Comparison of ENCODE assay signal across 37 cellular contexts in the genomic region with DNA sequence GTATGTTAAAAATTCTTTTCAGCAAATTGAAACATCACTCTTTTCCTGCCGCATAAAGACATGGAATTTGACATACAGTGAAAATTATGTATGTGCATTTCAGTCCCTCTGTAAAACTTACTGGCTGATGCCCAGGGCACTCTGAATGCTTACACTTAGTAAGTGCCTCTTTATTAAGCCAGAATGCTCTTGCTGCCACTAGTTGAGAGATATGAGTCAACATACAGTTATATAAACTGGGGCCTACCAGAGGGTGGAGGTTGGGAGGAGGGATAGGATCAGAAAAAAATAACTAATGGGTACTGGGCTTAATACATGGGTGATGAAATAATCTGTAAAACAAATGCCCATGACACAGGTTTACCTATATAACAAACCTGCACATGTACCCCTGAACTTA. TPM values are rescaled to one million over a fixed set of nuclear protein-coding genes. Genes with fewer than 3 reads are reported as not detected.
"Had no signal": no experiment of that assay in that cellular context is flagged by ENCODE, and none has a peak within 500 bp of the region (broad histone marks: within the 10 kb centered on the region; RNA-seq: fewer than 3 reads in every experiment).

No MANE protein-coding gene starts in this region.

- H3K36me3 Mint-ChIP-seq: activated CD8-positive, alpha-beta memory T cell treated with anti-CD3 and anti-CD28 coated beads, Interleukin-2, amount 10 ng/mL, durations not matched to agents 7 days and 5 days; activated naive CD4-positive, alpha-beta T cell treated with anti-CD3 and anti-CD28 coated beads, Interleukin-2, amount 10 ng/mL, durations not matched to agents 7 days and 5 days; activated naive CD8-positive, alpha-beta T cell; WTC11 had no signal

- DNase-seq: activated CD4-positive, alpha-beta memory T cell treated with anti-CD3 and anti-CD28 coated beads, Interleukin-2, amount 10 ng/mL, durations not matched to agents 7 days and 5 days; activated CD4-positive, alpha-beta T cell treated with anti-CD3 and anti-CD28 coated beads for 4 hours; activated CD4-positive, CD25-positive, alpha-beta regulatory T cell treated with anti-CD3 and anti-CD28 coated beads, Interleukin-2, amount 50 U/mL, for 72 hours; activated CD8-positive, alpha-beta memory T cell treated with anti-CD3 and anti-CD28 coated beads for 24 hours; activated CD8-positive, alpha-beta memory T cell treated with anti-CD3 and anti-CD28 coated beads, Interleukin-2, amount 10 ng/mL, durations not matched to agents 7 days and 5 days; activated CD8-positive, alpha-beta memory T cell treated with anti-CD3 and anti-CD28 coated beads, Interleukin-2, amount 50 U/mL, for 48 hours; activated effector memory CD4-positive, alpha-beta T cell treated with Interleukin-2 at 50 U/mL for 16 hours; activated naive CD4-positive, alpha-beta T cell treated with anti-CD3 and anti-CD28 coated beads, Interleukin-2, amount 10 ng/mL, durations not matched to agents 7 days and 5 days; activated naive CD8-positive, alpha-beta T cell treated with anti-CD3 and anti-CD28 coated beads, Interleukin-2, amount 50 U/mL, for 24 hours; activated T-cell treated with anti-CD3 and anti-CD28 coated beads, Interleukin-2, amount 50 U/mL, for 48 hours; amniotic stem cell; aorta; body of pancreas; cerebellar nuclear complex; Kasumi-1; KG1; NCI-H1105; NCI-H1417 treated with DMSO at 0.1 percent for 48 hours; NCI-H187 treated with DMSO at 0.1 percent for 48 hours; NCI-H2081 treated with DMSO at 0.1 percent for 48 hours; NCI-H2171; NCI-H510A; NCI-H526; NCI-H748 treated with DMSO at 0.1 percent for 48 hours; NK-92 treated with Interleukin-12 subunit alpha and Interleukin-12 subunit beta, amount 100 ng/mL, for 24 hours; PC-3; Peyer's patch; RPMI8226; SHP77 treated with DMSO at 0.1 percent for 48 hours; SK-N-SH had no signal

- H3K4me3 ChIP-seq: body of pancreas, breast epithelium, Peyer's patch, SJSA1 had no signal

- H3K27ac ChIP-seq: body of pancreas, breast epithelium, Peyer's patch, SJSA1 had no signal

- H3K27me3 ChIP-seq: body of pancreas, Peyer's patch, SJSA1 had no signal

- H3K27ac Mint-ChIP-seq: activated CD4-positive, alpha-beta memory T cell treated with anti-CD3 and anti-CD28 coated beads, Interleukin-2, amount 10 ng/mL, durations not matched to agents 7 days and 5 days; activated CD8-positive, alpha-beta memory T cell treated with anti-CD3 and anti-CD28 coated beads, Interleukin-2, amount 10 ng/mL, durations not matched to agents 7 days and 5 days; activated naive CD4-positive, alpha-beta T cell treated with anti-CD3 and anti-CD28 coated beads, Interleukin-2, amount 10 ng/mL, durations not matched to agents 7 days and 5 days; activated naive CD8-positive, alpha-beta T cell; activated naive CD8-positive, alpha-beta T cell treated with anti-CD3 and anti-CD28 coated beads, Interleukin-2, amount 50 U/mL, for 24 hours; T-helper 1 cell treated with Interleukin-12 subunit alpha and Interleukin-12 subunit beta and Interleukin-4 antibody, amounts not matched to agents 30 μg/mL and 1 μg/mL, for 36 hours; T-helper 2 cell treated with Interferon-gamma antibody and Interleukin-4, amounts not matched to agents 5 μg/mL and 100 μg/mL, for 36 hours; WTC11 had no signal

- ATAC-seq: activated CD8-positive, alpha-beta memory T cell treated with anti-CD3 and anti-CD28 coated beads, Interleukin-2, amount 10 ng/mL, durations not matched to agents 7 days and 5 days; activated naive CD8-positive, alpha-beta T cell treated with anti-CD3 and anti-CD28 coated beads, Interleukin-2, amount 50 U/mL, for 24 hours; body of pancreas; PC-3; WTC11 had no signal

- H3K9me3 ChIP-seq: body of pancreas, breast epithelium, Peyer's patch, SJSA1, SK-N-SH had no signal

- H3K4me1 Mint-ChIP-seq: activated CD4-positive, alpha-beta memory T cell treated with anti-CD3 and anti-CD28 coated beads, Interleukin-2, amount 10 ng/mL, durations not matched to agents 7 days and 5 days; activated CD8-positive, alpha-beta memory T cell treated with anti-CD3 and anti-CD28 coated beads, Interleukin-2, amount 10 ng/mL, durations not matched to agents 7 days and 5 days; activated naive CD4-positive, alpha-beta T cell treated with anti-CD3 and anti-CD28 coated beads, Interleukin-2, amount 10 ng/mL, durations not matched to agents 7 days and 5 days; activated naive CD8-positive, alpha-beta T cell treated with anti-CD3 and anti-CD28 coated beads, Interleukin-2, amount 50 U/mL, for 24 hours had no signal

- H3K9me3 Mint-ChIP-seq: activated CD4-positive, alpha-beta memory T cell treated with anti-CD3 and anti-CD28 coated beads, Interleukin-2, amount 10 ng/mL, durations not matched to agents 7 days and 5 days; activated naive CD4-positive, alpha-beta T cell treated with anti-CD3 and anti-CD28 coated beads, Interleukin-2, amount 10 ng/mL, durations not matched to agents 7 days and 5 days; activated naive CD8-positive, alpha-beta T cell treated with anti-CD3 and anti-CD28 coated beads, Interleukin-2, amount 50 U/mL, for 24 hours; T-helper 1 cell treated with Interleukin-12 subunit alpha and Interleukin-12 subunit beta and Interleukin-4 antibody, amounts not matched to agents 30 μg/mL and 1 μg/mL, for 36 hours; T-helper 2 cell treated with Interferon-gamma antibody and Interleukin-4, amounts not matched to agents 5 μg/mL and 100 μg/mL, for 36 hours had no signal

- H3K36me3 ChIP-seq: breast epithelium, Peyer's patch, SJSA1 had no signal

- H3K4me3 Mint-ChIP-seq: activated CD4-positive, alpha-beta memory T cell treated with anti-CD3 and anti-CD28 coated beads, Interleukin-2, amount 10 ng/mL, durations not matched to agents 7 days and 5 days; activated CD8-positive, alpha-beta memory T cell treated with anti-CD3 and anti-CD28 coated beads, Interleukin-2, amount 10 ng/mL, durations not matched to agents 7 days and 5 days; activated naive CD4-positive, alpha-beta T cell treated with anti-CD3 and anti-CD28 coated beads, Interleukin-2, amount 10 ng/mL, durations not matched to agents 7 days and 5 days; activated naive CD8-positive, alpha-beta T cell; activated naive CD8-positive, alpha-beta T cell treated with anti-CD3 and anti-CD28 coated beads, Interleukin-2, amount 50 U/mL, for 24 hours; T-helper 1 cell treated with Interleukin-12 subunit alpha and Interleukin-12 subunit beta and Interleukin-4 antibody, amounts not matched to agents 30 μg/mL and 1 μg/mL, for 36 hours; T-helper 2 cell treated with Interferon-gamma antibody and Interleukin-4, amounts not matched to agents 5 μg/mL and 100 μg/mL, for 36 hours; WTC11 had no signal

- H3K4me1 ChIP-seq: body of pancreas, breast epithelium, Peyer's patch, SJSA1 had no signal

- H3K27me3 Mint-ChIP-seq: activated CD4-positive, alpha-beta memory T cell treated with anti-CD3 and anti-CD28 coated beads, Interleukin-2, amount 10 ng/mL, durations not matched to agents 7 days and 5 days; activated CD8-positive, alpha-beta memory T cell treated with anti-CD3 and anti-CD28 coated beads, Interleukin-2, amount 10 ng/mL, durations not matched to agents 7 days and 5 days; activated naive CD4-positive, alpha-beta T cell treated with anti-CD3 and anti-CD28 coated beads, Interleukin-2, amount 10 ng/mL, durations not matched to agents 7 days and 5 days; activated naive CD8-positive, alpha-beta T cell; activated naive CD8-positive, alpha-beta T cell treated with anti-CD3 and anti-CD28 coated beads, Interleukin-2, amount 50 U/mL, for 24 hours had no signal

RNA-seq across cellular contexts. Expression of gene RTL4, which starts 37.9 kb away (rescaled TPM):
- total RNA-seq: activated CD4-positive, alpha-beta memory T cell treated with anti-CD3 and anti-CD28 coated beads, Interleukin-2, amount 10 ng/mL, durations not matched to agents 7 days and 5 days; activated CD8-positive, alpha-beta memory T cell treated with anti-CD3 and anti-CD28 coated beads, Interleukin-2, amount 10 ng/mL, durations not matched to agents 7 days and 5 days; aorta; breast epithelium; cardiac septum; PC-3; Peyer's patch; SJSA1 had no signal
- polyA plus RNA-seq: aorta, SK-N-SH had no signal

RNA-seq across cellular contexts. Expression of gene TRPC5, which starts 38.2 kb away (rescaled TPM):
- total RNA-seq: activated CD4-positive, alpha-beta memory T cell treated with anti-CD3 and anti-CD28 coated beads, Interleukin-2, amount 10 ng/mL, durations not matched to agents 7 days and 5 days; activated CD8-positive, alpha-beta memory T cell treated with anti-CD3 and anti-CD28 coated beads, Interleukin-2, amount 10 ng/mL, durations not matched to agents 7 days and 5 days; aorta; breast epithelium; PC-3; Peyer's patch; SJSA1 had no signal
- polyA plus RNA-seq: aorta, SK-N-SH had no signal
